9 cellular contexts compared by ENCODE assay signal in genomic region chr1:57770772-57771171, GRCh38.
DNase-seq lines count a peak whose midpoint lies in the region; ATAC-seq and TF ChIP-seq lines count a peak whose summit lies in the region.
"Had no signal": no experiment of that assay in that cellular context is flagged by ENCODE, and none has a peak within 500 bp of the region (broad histone marks: within the 10 kb centered on the region; RNA-seq: fewer than 3 reads in every experiment).

No MANE protein-coding gene starts in this region.

- peak; percentile 71 for TF ChIP-seq CTCF in endothelial cell (IDR thresholded peaks at IDR 0.05; ENCODE audit: unreplicated experiment)

- in situ Hi-C loops in ACHN (cut with HindIII; ENCODE audit: low pct_ligation_motif_present, low pct_unique_long_range_greater_than_20kb, low sequenced_read_pairs) = no loop called here

- CTCF ChIA-PET in activated CD8-positive, alpha-beta memory T cell treated with anti-CD3 and anti-CD28 coated beads, Interleukin-2, amount 10 ng/mL, durations not matched to agents 7 days and 5 days (lab: Charles Lee) = no interaction called here

- DNase-seq in ACHN (peak; percentile 15), M059J (ENCODE audit: low read depth) (peak; percentile 4), endothelial cell (ENCODE audit: low spot score) (no peak), cortex of kidney (lab: John Stamatoyannopoulos, UW) (no peak), NCI-H2081 (lab: John Stamatoyannopoulos, UW) (no peak), Right ventricle myocardium inferior (ENCODE audit: missing footprints) (no peak)
- no peak for DNase-seq in activated CD8-positive, alpha-beta memory T cell treated with anti-CD3 and anti-CD28 coated beads, Interleukin-2, amount 10 ng/mL, durations not matched to agents 7 days and 5 days
- DNase-seq: GDM1 had no signal

- H3K27me3 Mint-ChIP-seq in endothelial cell (ENCODE audit: unreplicated experiment) = no peaks in the 10 kb centered on the region
- H3K27me3 Mint-ChIP-seq in activated CD8-positive, alpha-beta memory T cell treated with anti-CD3 and anti-CD28 coated beads, Interleukin-2, amount 10 ng/mL, durations not matched to agents 7 days and 5 days = no peaks in the 10 kb centered on the region

- no peaks in the 10 kb centered on the region for H3K9me3 Mint-ChIP-seq in endothelial cell (ENCODE audit: unreplicated experiment)
- no peaks in the 10 kb centered on the region for H3K9me3 Mint-ChIP-seq in activated CD8-positive, alpha-beta memory T cell treated with anti-CD3 and anti-CD28 coated beads, Interleukin-2, amount 10 ng/mL, durations not matched to agents 7 days and 5 days (ENCODE audit: low read depth)

- H3K27ac Mint-ChIP-seq in endothelial cell (ENCODE audit: unreplicated experiment) = no peak overlapping the region
- no peak overlapping the region for H3K27ac Mint-ChIP-seq in activated CD8-positive, alpha-beta memory T cell treated with anti-CD3 and anti-CD28 coated beads, Interleukin-2, amount 10 ng/mL, durations not matched to agents 7 days and 5 days

- H3K36me3 Mint-ChIP-seq in endothelial cell (ENCODE audit: low read depth, unreplicated experiment) = no peaks in the 10 kb centered on the region
- H3K36me3 Mint-ChIP-seq in activated CD8-positive, alpha-beta memory T cell treated with anti-CD3 and anti-CD28 coated beads, Interleukin-2, amount 10 ng/mL, durations not matched to agents 7 days and 5 days = no peaks in the 10 kb centered on the region

- intact Hi-C loops in Right ventricle myocardium inferior (cut with DNase I) = no loop called here

- H3K4me1 Mint-ChIP-seq in endothelial cell (ENCODE audit: unreplicated experiment) = no peaks in the 10 kb centered on the region
- no peaks in the 10 kb centered on the region for H3K4me1 Mint-ChIP-seq in activated CD8-positive, alpha-beta memory T cell treated with anti-CD3 and anti-CD28 coated beads, Interleukin-2, amount 10 ng/mL, durations not matched to agents 7 days and 5 days

- no peak overlapping the region for H3K4me3 Mint-ChIP-seq in endothelial cell (ENCODE audit: unreplicated experiment)
- H3K4me3 Mint-ChIP-seq in activated CD8-positive, alpha-beta memory T cell treated with anti-CD3 and anti-CD28 coated beads, Interleukin-2, amount 10 ng/mL, durations not matched to agents 7 days and 5 days = no peak overlapping the region

- peak; percentile 67 for ATAC-seq in GM18502 (IDR thresholded peaks at IDR 0.05; ENCODE audit: poor library complexity, unreplicated experiment)
- no peak for ATAC-seq in activated CD8-positive, alpha-beta memory T cell treated with anti-CD3 and anti-CD28 coated beads, Interleukin-2, amount 10 ng/mL, durations not matched to agents 7 days and 5 days
- no peak for ATAC-seq in Right ventricle myocardium inferior

Comparison
In these comparisons a context has a peak if more than half of its experiments do, and no peak if none do; other contexts are left out.
1. DNase-seq: peak in ACHN (single experiment) and M059J (single experiment); none in endothelial cell (single experiment), cortex of kidney (single experiment), activated CD8-positive, alpha-beta memory T cell treated with anti-CD3 and anti-CD28 coated beads, Interleukin-2, amount 10 ng/mL, durations not matched to agents 7 days and 5 days (single experiment), NCI-H2081 (0 of 2) and Right ventricle myocardium inferior (single experiment).